In the genomic region with DNA sequence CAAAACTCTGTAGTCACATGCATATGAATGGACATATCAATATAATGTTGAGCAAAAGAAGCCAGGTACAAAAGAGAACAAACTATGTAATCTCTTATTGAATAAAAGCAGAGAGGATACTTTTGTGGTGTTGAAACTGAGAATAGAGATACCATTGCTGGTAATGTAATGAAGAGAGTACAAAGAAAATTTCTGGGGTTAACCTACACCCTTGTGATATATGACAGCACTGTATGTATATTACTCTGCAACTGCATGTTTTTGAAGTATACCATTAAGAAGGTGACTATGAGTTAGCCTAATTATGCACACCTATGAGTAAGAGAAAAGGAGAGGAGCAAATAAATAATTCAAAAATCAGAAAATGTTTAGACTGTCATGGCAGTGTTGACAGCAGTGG, we compare ENCODE assay signal across 11 cellular contexts.
"Had no signal": no experiment of that assay in that cellular context is flagged by ENCODE, and none has a peak within 500 bp of the region (broad histone marks: within the 10 kb centered on the region; RNA-seq: fewer than 3 reads in every experiment).

No MANE protein-coding gene starts in this region.

- FAIRE-seq: H1, H54 had no signal

- H3K9ac ChIP-seq: GM23248 had no signal

- H3K4me3 ChIP-seq: GM23248, GM23338, HAP-1 had no signal

- H3K4me1 Mint-ChIP-seq: GM23338, H9 had no signal

- ATAC-seq: GM23338, HCT116 had no signal

- DNase-seq: GM23248, GOT3, H7, H9, HCEC 1CT, HFFc6 had no signal

- H3K27ac ChIP-seq: GM23248 had no signal

- H3K4me3 Mint-ChIP-seq: GM23338, H9, HFFc6 had no signal

- H3K9me3 ChIP-seq: HAP-1 had no signal

- H3K36me3 ChIP-seq: HAP-1 had no signal

- H3K27ac Mint-ChIP-seq: GM23338, H9, HFFc6 had no signal

- H2AFZ ChIP-seq: GM23248, GM23338 had no signal

- H3K4me2 ChIP-seq: GM23338 had no signal

- H3K4me1 ChIP-seq: HAP-1 had no signal
